1 cellular context compared by ENCODE assay signal in genomic region chr7:27739914-27740448, GRCh38.
TF ChIP-seq lines count a peak whose summit lies in the region.

TAX1BP1 (plus strand) TSS chr7:27740162; CDS start chr7:27748525, 8,363 bp downstream.

TF ChIP-seq in HEK293, 187 proteins besides CTCF, POLR2A, EP300 and RAD21 (continued from another document and continues in another):
- peak; percentile 87 for TF ChIP-seq PATZ1 (tag by site-specific recombination; IDR thresholded peaks at IDR 0.05)
- no peak for TF ChIP-seq INSM2 (tag by site-specific recombination; IDR thresholded peaks at IDR 0.05)
- peak; percentile 86 for TF ChIP-seq ZBTB11 (tag by site-specific recombination; conservative IDR thresholded peaks at IDR 0.05; ENCODE audit: low read depth)
- TF ChIP-seq KLF8 (tag by site-specific recombination; IDR thresholded peaks at IDR 0.05), result peak; percentile 32; the same call in 1 of the 2 replicates
- TF ChIP-seq ZBTB17 (tag by site-specific recombination; IDR thresholded peaks at IDR 0.05), result 0 out of 2 replicates have a peak, but pooled peaks have one; percentile 40
- 0 out of 2 replicates have a peak, but pooled peaks have one; percentile 8 for TF ChIP-seq SP7 (tag by site-specific recombination; IDR thresholded peaks at IDR 0.05)
- no peak for TF ChIP-seq ZNF843 (tag by site-specific recombination; IDR thresholded peaks at IDR 0.05)
- no peak for TF ChIP-seq ZSCAN30 (tag by site-specific recombination; IDR thresholded peaks at IDR 0.05)
- TF ChIP-seq ZBTB6 (tag by site-specific recombination; IDR thresholded peaks at IDR 0.05), result no peak
- 0 out of 2 replicates have a peak, but pooled peaks have one; percentile 33 for TF ChIP-seq PBX3 (CRISPR knock-in tag; IDR thresholded peaks at IDR 0.05)
- no peak for TF ChIP-seq MYNN (tag by site-specific recombination; IDR thresholded peaks at IDR 0.05; ENCODE audit: borderline replicate concordance)
- no peak for TF ChIP-seq ZNF544 (tag by site-specific recombination; IDR thresholded peaks at IDR 0.05)
- TF ChIP-seq ZNF521 (tag by site-specific recombination; IDR thresholded peaks at IDR 0.05), result no peak
- TF ChIP-seq ZNF292 (tag by site-specific recombination; IDR thresholded peaks at IDR 0.05; ENCODE audit: borderline replicate concordance, low read depth), result no peak
- TF ChIP-seq ZIC2 (tag by site-specific recombination; IDR thresholded peaks at IDR 0.05), result peak; percentile 66
- no peak for TF ChIP-seq ZFP69B (tag by site-specific recombination; IDR thresholded peaks at IDR 0.05)
- TF ChIP-seq ZNF791 (tag by site-specific recombination; IDR thresholded peaks at IDR 0.05), result no peak
- TF ChIP-seq ZNF341 (tag by site-specific recombination; IDR thresholded peaks at IDR 0.05; ENCODE audit: low read depth), result peak; percentile 91
- no peak for TF ChIP-seq ZSCAN5A (tag by site-specific recombination; IDR thresholded peaks at IDR 0.05)
- TF ChIP-seq SCRT1 (tag by site-specific recombination; IDR thresholded peaks at IDR 0.05; ENCODE audit: borderline replicate concordance), result no peak
- no peak for TF ChIP-seq ZNF433 (tag by site-specific recombination; IDR thresholded peaks at IDR 0.05; ENCODE audit: low read depth)
- TF ChIP-seq MZF1 (tag by site-specific recombination; IDR thresholded peaks at IDR 0.05; ENCODE audit: borderline replicate concordance), result no peak
- no peak for TF ChIP-seq ZNF792 (tag by site-specific recombination; IDR thresholded peaks at IDR 0.05)
- peak; percentile 46; the same call in 1 of the 2 replicates for TF ChIP-seq ZBTB8A (tag by site-specific recombination; IDR thresholded peaks at IDR 0.05)
- no peak for TF ChIP-seq ZNF16 (tag by site-specific recombination; IDR thresholded peaks at IDR 0.05; ENCODE audit: low read depth)
- TF ChIP-seq ATF2 (tag by site-specific recombination; IDR thresholded peaks at IDR 0.05; ENCODE audit: low read depth), result no peak
- peak; percentile 88 for TF ChIP-seq ZNF580 (tag by site-specific recombination; IDR thresholded peaks at IDR 0.05)
- no peak for TF ChIP-seq ZNF776 (tag by site-specific recombination; IDR thresholded peaks at IDR 0.05; ENCODE audit: borderline replicate concordance)
- TF ChIP-seq SETDB1 (IDR thresholded peaks at IDR 0.05; ENCODE audit: insufficient read length, low read length), result no peak
- TF ChIP-seq ZNF362 (tag by site-specific recombination; IDR thresholded peaks at IDR 0.05), result no peak
- no peak for TF ChIP-seq ZNF174 (tag by site-specific recombination; IDR thresholded peaks at IDR 0.05)
- peak; percentile 74 for TF ChIP-seq SP3 (tag by site-specific recombination; IDR thresholded peaks at IDR 0.05)
- TF ChIP-seq ZNF19 (tag by site-specific recombination; IDR thresholded peaks at IDR 0.05; ENCODE audit: low read depth), result no peak
- TF ChIP-seq GFI1B (tag by site-specific recombination; IDR thresholded peaks at IDR 0.05), result no peak
- TF ChIP-seq PRDM1 (tag by site-specific recombination; IDR thresholded peaks at IDR 0.05), result no peak
- TF ChIP-seq ZNF704 (tag by site-specific recombination; IDR thresholded peaks at IDR 0.05), result no peak
- 0 out of 2 replicates have a peak, but pooled peaks have one; percentile 34 for TF ChIP-seq ZBTB48 (tag by site-specific recombination; IDR thresholded peaks at IDR 0.05)
- no peak for TF ChIP-seq ZBTB7A (tag by site-specific recombination; IDR thresholded peaks at IDR 0.05; ENCODE audit: low read depth)
- TF ChIP-seq ZBTB44 (tag by site-specific recombination; IDR thresholded peaks at IDR 0.05), result no peak
- no peak for TF ChIP-seq ZNF398 (tag by site-specific recombination; IDR thresholded peaks at IDR 0.05)
- TF ChIP-seq ZNF768 (tag by site-specific recombination; IDR thresholded peaks at IDR 0.05), result no peak
- TF ChIP-seq ZNF501 (tag by site-specific recombination; IDR thresholded peaks at IDR 0.05), result no peak; the same call in 1 of the 2 replicates
- no peak for TF ChIP-seq ZNF626 (tag by site-specific recombination; IDR thresholded peaks at IDR 0.05)
- TF ChIP-seq ZNF510 (tag by site-specific recombination; IDR thresholded peaks at IDR 0.05; ENCODE audit: insufficient replicate concordance), result no peak
- TF ChIP-seq ZNF335 (tag by site-specific recombination; conservative IDR thresholded peaks at IDR 0.05), result peak; percentile 77
